In the genomic region with DNA sequence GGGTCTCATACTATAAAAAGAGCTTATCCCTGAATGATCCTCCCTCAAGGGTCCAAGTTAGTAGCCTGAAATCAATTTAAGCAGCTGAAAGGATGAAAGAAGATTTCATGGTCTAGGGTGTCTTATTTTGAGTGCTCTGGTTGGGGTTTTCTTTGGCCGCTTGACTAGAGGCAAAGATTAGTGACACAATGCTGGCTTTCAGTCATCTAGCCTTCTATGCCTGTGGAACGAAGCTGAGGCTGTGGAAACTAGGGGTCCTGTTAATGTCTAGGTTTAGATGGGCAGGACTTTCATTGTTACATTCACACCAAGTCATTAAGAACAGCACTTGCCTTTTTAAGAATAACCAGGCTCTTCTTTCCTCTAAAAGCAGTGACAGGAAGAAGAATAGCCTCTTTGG, we compare ENCODE assay signal across 17 cellular contexts.
DNase-seq lines count a peak whose midpoint lies in the region; ATAC-seq and TF ChIP-seq lines count a peak whose summit lies in the region.
"Had no signal": no experiment of that assay in that cellular context is flagged by ENCODE, and none has a peak within 500 bp of the region (broad histone marks: within the 10 kb centered on the region; RNA-seq: fewer than 3 reads in every experiment).

No MANE protein-coding gene starts in this region.

- H3K4me1 ChIP-seq in GM23338 (ENCODE audit: insufficient read depth), result peaks cover 33% of the 10 kb centered on the region
- H3K4me1 ChIP-seq in SJCRH30, result no peaks in the 10 kb centered on the region
- peaks cover 14% of the 10 kb centered on the region for H3K4me1 ChIP-seq in ectodermal cell (ENCODE audit: control insufficient read depth, insufficient read depth, low read length)

- peak overlapping the region; percentile 59 for H3K4me2 ChIP-seq in GM23338
- H3K4me2 ChIP-seq: BLaER1 treated with 17β-estradiol and CSF1 and Interleukin-3, amounts not matched to agents 10 nM and 100 nM had no signal

- TF ChIP-seq CTCF in GM23338 (conservative IDR thresholded peaks at IDR 0.05; ENCODE audit: low read depth in 2 of 2), result no peak

- no peaks in the 10 kb centered on the region for H3K79me2 ChIP-seq in GM23338 (replicated peaks; ENCODE audit: insufficient read depth)

- H3K36me3 Mint-ChIP-seq in GM23338 (ENCODE audit: low read depth), result no peaks in the 10 kb centered on the region
- H3K36me3 Mint-ChIP-seq: CD4-positive, CD25-positive, alpha-beta regulatory T cell had no signal

- no peaks in the 10 kb centered on the region for H3K9me3 ChIP-seq in SJCRH30 (replicated peaks)
- H3K9me3 ChIP-seq in ectodermal cell (ENCODE audit: control insufficient read depth, low read length), result no peaks in the 10 kb centered on the region
- H3K9me3 ChIP-seq: BLaER1 treated with 17β-estradiol and CSF1 and Interleukin-3, amounts not matched to agents 10 nM and 100 nM had no signal

- H3K4me3 Mint-ChIP-seq in GM23338, result no peak overlapping the region
- H3K4me3 Mint-ChIP-seq: CD4-positive, CD25-positive, alpha-beta regulatory T cell had no signal

- no peaks in the 10 kb centered on the region for H3F3A ChIP-seq in GM23338 (replicated peaks; ENCODE audit: low read depth)

- H2AFZ ChIP-seq in GM23338, result peak overlapping the region; percentile 19; the same call in 1 of the 2 replicates
- H2AFZ ChIP-seq: GM23248 had no signal

- H3K4me3 ChIP-seq in GM23338, result no peak overlapping the region
- H3K4me3 ChIP-seq in SJCRH30, result no peak overlapping the region
- H3K4me3 ChIP-seq in ectodermal cell (ENCODE audit: insufficient read depth, low read depth, low read length), result no peak overlapping the region
- H3K4me3 ChIP-seq: BLaER1 treated with 17β-estradiol and CSF1 and Interleukin-3, amounts not matched to agents 10 nM and 100 nM; GM12878; GM23248 had no signal

- ATAC-seq in GM23338, result peak; percentile 43
- ATAC-seq: GM12878 had no signal

- H3K9me3 Mint-ChIP-seq in GM23338, result no peaks in the 10 kb centered on the region

- H3K27me3 Mint-ChIP-seq in GM23338 (ENCODE audit: insufficient read depth, low read depth, poor library complexity), result peaks cover 2% of the 10 kb centered on the region

- 6 to 15% methylated on average over 2 of the region's 2 CpGs for WGBS in ectodermal cell, 2 experiments

- peaks cover 22% of the 10 kb centered on the region for H3K4me1 Mint-ChIP-seq in GM23338

- DNase-seq in GM23338 (ENCODE audit: low spot score) (peak; percentile 15), SJCRH30 (peak; percentile 13 to 65), medulla oblongata (ENCODE audit: extremely low spot score) (peak; percentile 29), DMS53 (lab: John Stamatoyannopoulos, UW) (no peak), COR-L47 (lab: John Stamatoyannopoulos, UW) (no peak), dedifferentiated amniotic fluid mesenchymal stem cell (ENCODE audit: extremely low spot score) (no peak), NCI-H2081 (lab: John Stamatoyannopoulos, UW) (no peak)
- DNase-seq: 8988T; Calu3; CD4-positive, CD25-positive, alpha-beta regulatory T cell; DMS 273 treated with DMSO at 0.1 percent for 48 hours; DMS79; GM23248; H7 had no signal

- H4K20me1 ChIP-seq in GM23338 (replicated peaks; ENCODE audit: insufficient read depth), result no peaks in the 10 kb centered on the region
- H4K20me1 ChIP-seq: BLaER1 treated with 17β-estradiol and CSF1 and Interleukin-3, amounts not matched to agents 10 nM and 100 nM had no signal

- H3K36me3 ChIP-seq in GM23338 (ENCODE audit: insufficient read depth), result no peaks in the 10 kb centered on the region
- H3K36me3 ChIP-seq in SJCRH30, result no peaks in the 10 kb centered on the region
- H3K36me3 ChIP-seq in ectodermal cell (ENCODE audit: control insufficient read depth, insufficient read depth, low read length), result no peaks in the 10 kb centered on the region
- H3K36me3 ChIP-seq: BLaER1 treated with 17β-estradiol and CSF1 and Interleukin-3, amounts not matched to agents 10 nM and 100 nM had no signal

- H3K27ac Mint-ChIP-seq in GM23338, result 0 out of 2 replicates have a peak overlapping the region, but pooled peaks have one; percentile 30
- H3K27ac Mint-ChIP-seq: CD4-positive, CD25-positive, alpha-beta regulatory T cell had no signal

- H3K27me3 ChIP-seq in GM23338 (ENCODE audit: insufficient read depth) (peaks cover 9% of the 10 kb centered on the region; the same call in 1 of the 2 replicates), SJCRH30 (no peaks in the 10 kb centered on the region), ectodermal cell (ENCODE audit: control insufficient read depth, insufficient read depth, low read length, poor library complexity, severe bottlenecking) (no peaks in the 10 kb centered on the region)

- H3K9me2 ChIP-seq in GM23338 (ENCODE audit: insufficient read depth), result no peaks in the 10 kb centered on the region

- H3K27ac ChIP-seq in GM23338 (ENCODE audit: low read depth) (peak overlapping the region; percentile 30; the same call in 1 of the 2 replicates), SJCRH30 (peak overlapping the region; percentile 33; the same call in 1 of the 2 replicates), ectodermal cell (ENCODE audit: insufficient read depth, low read depth, low read length, poor library complexity, severe bottlenecking) (peak overlapping the region; percentile 85)
- H3K27ac ChIP-seq: BLaER1 treated with 17β-estradiol and CSF1 and Interleukin-3, amounts not matched to agents 10 nM and 100 nM; GM23248 had no signal

TF ChIP-seq in GM23338, 12 proteins besides CTCF, POLR2A, EP300 and RAD21:
- TF ChIP-seq ETS1 (IDR thresholded peaks at IDR 0.05) (no peak), ZNF114 (CRISPR knock-in tag; IDR thresholded peaks at IDR 0.05) (no peak), JUNB (IDR thresholded peaks at IDR 0.05; ENCODE audit: unreplicated experiment) (no peak), EZH2phosphoT487 (IDR thresholded peaks at IDR 0.05; ENCODE audit: unreplicated experiment) (no peak), ZNF331 (CRISPR knock-in tag; IDR thresholded peaks at IDR 0.05; ENCODE audit: low read depth) (no peak), EZH2 (IDR thresholded peaks at IDR 0.05; ENCODE audit: low read depth, unreplicated experiment) (no peak), NANOG (IDR thresholded peaks at IDR 0.05; ENCODE audit: borderline replicate concordance) (no peak), CREB1 (CRISPR knock-in tag; IDR thresholded peaks at IDR 0.05; ENCODE audit: low read depth) (no peak), STAT1 (IDR thresholded peaks at IDR 0.05; ENCODE audit: unreplicated experiment) (no peak)
- TF ChIP-seq, protein P1, sequence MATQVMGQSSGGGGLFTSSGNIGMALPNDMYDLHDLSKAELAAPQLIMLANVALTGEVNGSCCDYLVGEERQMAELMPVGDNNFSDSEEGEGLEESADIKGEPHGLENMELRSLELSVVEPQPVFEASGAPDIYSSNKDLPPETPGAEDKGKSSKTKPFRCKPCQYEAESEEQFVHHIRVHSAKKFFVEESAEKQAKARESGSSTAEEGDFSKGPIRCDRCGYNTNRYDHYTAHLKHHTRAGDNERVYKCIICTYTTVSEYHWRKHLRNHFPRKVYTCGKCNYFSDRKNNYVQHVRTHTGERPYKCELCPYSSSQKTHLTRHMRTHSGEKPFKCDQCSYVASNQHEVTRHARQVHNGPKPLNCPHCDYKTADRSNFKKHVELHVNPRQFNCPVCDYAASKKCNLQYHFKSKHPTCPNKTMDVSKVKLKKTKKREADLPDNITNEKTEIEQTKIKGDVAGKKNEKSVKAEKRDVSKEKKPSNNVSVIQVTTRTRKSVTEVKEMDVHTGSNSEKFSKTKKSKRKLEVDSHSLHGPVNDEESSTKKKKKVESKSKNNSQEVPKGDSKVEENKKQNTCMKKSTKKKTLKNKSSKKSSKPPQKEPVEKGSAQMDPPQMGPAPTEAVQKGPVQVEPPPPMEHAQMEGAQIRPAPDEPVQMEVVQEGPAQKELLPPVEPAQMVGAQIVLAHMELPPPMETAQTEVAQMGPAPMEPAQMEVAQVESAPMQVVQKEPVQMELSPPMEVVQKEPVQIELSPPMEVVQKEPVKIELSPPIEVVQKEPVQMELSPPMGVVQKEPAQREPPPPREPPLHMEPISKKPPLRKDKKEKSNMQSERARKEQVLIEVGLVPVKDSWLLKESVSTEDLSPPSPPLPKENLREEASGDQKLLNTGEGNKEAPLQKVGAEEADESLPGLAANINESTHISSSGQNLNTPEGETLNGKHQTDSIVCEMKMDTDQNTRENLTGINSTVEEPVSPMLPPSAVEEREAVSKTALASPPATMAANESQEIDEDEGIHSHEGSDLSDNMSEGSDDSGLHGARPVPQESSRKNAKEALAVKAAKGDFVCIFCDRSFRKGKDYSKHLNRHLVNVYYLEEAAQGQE (IDR thresholded peaks at IDR 0.05; ENCODE audit: unreplicated experiment), result no peak

Comparison
In these comparisons a context has a peak if more than half of its experiments do, and no peak if none do; other contexts are left out.
1. DNase-seq: peak in GM23338 (single experiment), SJCRH30 (2 of 2) and medulla oblongata (single experiment); none in DMS53 (single experiment), COR-L47 (single experiment), dedifferentiated amniotic fluid mesenchymal stem cell (single experiment) and NCI-H2081 (0 of 2).
2. H3K27ac ChIP-seq: peak in every context shown above with its lines; median percentile 85 in ectodermal cell; 33 in SJCRH30; 30 in GM23338.